Comparison of ENCODE assay signal across 1 cellular context in genomic region chr2:105037572-105038382, GRCh38.
TF ChIP-seq lines count a peak whose summit lies in the region.

Gene MRPS9, plus strand, starts transcription at chr2:105038069. Its CDS starts 24 bp downstream, at chr2:105038093.

TF ChIP-seq in HepG2, 621 proteins besides CTCF, POLR2A, EP300 and RAD21 (continued from another document and continues in another):
- TF ChIP-seq, protein P1, sequence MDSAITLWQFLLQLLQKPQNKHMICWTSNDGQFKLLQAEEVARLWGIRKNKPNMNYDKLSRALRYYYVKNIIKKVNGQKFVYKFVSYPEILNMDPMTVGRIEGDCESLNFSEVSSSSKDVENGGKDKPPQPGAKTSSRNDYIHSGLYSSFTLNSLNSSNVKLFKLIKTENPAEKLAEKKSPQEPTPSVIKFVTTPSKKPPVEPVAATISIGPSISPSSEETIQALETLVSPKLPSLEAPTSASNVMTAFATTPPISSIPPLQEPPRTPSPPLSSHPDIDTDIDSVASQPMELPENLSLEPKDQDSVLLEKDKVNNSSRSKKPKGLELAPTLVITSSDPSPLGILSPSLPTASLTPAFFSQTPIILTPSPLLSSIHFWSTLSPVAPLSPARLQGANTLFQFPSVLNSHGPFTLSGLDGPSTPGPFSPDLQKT (CRISPR knock-in tag; IDR thresholded peaks at IDR 0.05; ENCODE audit: borderline replicate concordance) = no peak
- peak; percentile 88 for TF ChIP-seq CBX1 (IDR thresholded peaks at IDR 0.05; ENCODE audit: low read depth)
- TF ChIP-seq, protein P2, sequence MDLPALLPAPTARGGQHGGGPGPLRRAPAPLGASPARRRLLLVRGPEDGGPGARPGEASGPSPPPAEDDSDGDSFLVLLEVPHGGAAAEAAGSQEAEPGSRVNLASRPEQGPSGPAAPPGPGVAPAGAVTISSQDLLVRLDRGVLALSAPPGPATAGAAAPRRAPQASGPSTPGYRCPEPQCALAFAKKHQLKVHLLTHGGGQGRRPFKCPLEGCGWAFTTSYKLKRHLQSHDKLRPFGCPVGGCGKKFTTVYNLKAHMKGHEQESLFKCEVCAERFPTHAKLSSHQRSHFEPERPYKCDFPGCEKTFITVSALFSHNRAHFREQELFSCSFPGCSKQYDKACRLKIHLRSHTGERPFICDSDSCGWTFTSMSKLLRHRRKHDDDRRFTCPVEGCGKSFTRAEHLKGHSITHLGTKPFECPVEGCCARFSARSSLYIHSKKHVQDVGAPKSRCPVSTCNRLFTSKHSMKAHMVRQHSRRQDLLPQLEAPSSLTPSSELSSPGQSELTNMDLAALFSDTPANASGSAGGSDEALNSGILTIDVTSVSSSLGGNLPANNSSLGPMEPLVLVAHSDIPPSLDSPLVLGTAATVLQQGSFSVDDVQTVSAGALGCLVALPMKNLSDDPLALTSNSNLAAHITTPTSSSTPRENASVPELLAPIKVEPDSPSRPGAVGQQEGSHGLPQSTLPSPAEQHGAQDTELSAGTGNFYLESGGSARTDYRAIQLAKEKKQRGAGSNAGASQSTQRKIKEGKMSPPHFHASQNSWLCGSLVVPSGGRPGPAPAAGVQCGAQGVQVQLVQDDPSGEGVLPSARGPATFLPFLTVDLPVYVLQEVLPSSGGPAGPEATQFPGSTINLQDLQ (CRISPR knock-in tag; IDR thresholded peaks at IDR 0.05) = peak; percentile 24; the same call in 1 of the 2 replicates
- no peak for TF ChIP-seq SRSF4 (IDR thresholded peaks at IDR 0.05; ENCODE audit: low read depth, low read length, poor library complexity, severe bottlenecking)
- TF ChIP-seq, protein P3, sequence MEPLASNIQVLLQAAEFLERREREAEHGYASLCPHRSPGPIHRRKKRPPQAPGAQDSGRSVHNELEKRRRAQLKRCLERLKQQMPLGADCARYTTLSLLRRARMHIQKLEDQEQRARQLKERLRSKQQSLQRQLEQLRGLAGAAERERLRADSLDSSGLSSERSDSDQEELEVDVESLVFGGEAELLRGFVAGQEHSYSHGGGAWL (CRISPR knock-in tag; IDR thresholded peaks at IDR 0.05) = peak; percentile 72
- peak; percentile 75; the same call in 1 of the 2 replicates for TF ChIP-seq GABPB1 (CRISPR knock-in tag; IDR thresholded peaks at IDR 0.05)
- no peak for TF ChIP-seq SOX6 (IDR thresholded peaks at IDR 0.05)
- peak; percentile 60; the same call in 1 of the 2 replicates for TF ChIP-seq SOX6 (CRISPR knock-in tag; IDR thresholded peaks at IDR 0.05)
- TF ChIP-seq NCOR1 (IDR thresholded peaks at IDR 0.05; ENCODE audit: borderline replicate concordance, low read length) = no peak
- TF ChIP-seq RBAK (CRISPR knock-in tag; IDR thresholded peaks at IDR 0.05) = no peak
- TF ChIP-seq PHF20 (CRISPR knock-in tag; IDR thresholded peaks at IDR 0.05) = peak; percentile 79
- no peak for TF ChIP-seq KLF13 (CRISPR knock-in tag; IDR thresholded peaks at IDR 0.05)
- peak; percentile 89; the same call in 1 of the 2 replicates for TF ChIP-seq ZNF816 (CRISPR knock-in tag; IDR thresholded peaks at IDR 0.05; ENCODE audit: borderline replicate concordance)
- TF ChIP-seq ZNF674 (CRISPR knock-in tag; IDR thresholded peaks at IDR 0.05; ENCODE audit: low read depth) = no peak
- no peak for TF ChIP-seq FUBP1 (CRISPR knock-in tag; IDR thresholded peaks at IDR 0.05; ENCODE audit: borderline replicate concordance)
- TF ChIP-seq BATF2 (CRISPR knock-in tag; IDR thresholded peaks at IDR 0.05) = no peak
- no peak for TF ChIP-seq ZNF879 (CRISPR knock-in tag; IDR thresholded peaks at IDR 0.05)
- TF ChIP-seq, protein P4, sequence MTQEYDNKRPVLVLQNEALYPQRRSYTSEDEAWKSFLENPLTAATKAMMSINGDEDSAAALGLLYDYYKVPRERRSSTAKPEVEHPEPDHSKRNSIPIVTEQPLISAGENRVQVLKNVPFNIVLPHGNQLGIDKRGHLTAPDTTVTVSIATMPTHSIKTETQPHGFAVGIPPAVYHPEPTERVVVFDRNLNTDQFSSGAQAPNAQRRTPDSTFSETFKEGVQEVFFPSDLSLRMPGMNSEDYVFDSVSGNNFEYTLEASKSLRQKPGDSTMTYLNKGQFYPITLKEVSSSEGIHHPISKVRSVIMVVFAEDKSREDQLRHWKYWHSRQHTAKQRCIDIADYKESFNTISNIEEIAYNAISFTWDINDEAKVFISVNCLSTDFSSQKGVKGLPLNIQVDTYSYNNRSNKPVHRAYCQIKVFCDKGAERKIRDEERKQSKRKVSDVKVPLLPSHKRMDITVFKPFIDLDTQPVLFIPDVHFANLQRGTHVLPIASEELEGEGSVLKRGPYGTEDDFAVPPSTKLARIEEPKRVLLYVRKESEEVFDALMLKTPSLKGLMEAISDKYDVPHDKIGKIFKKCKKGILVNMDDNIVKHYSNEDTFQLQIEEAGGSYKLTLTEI (CRISPR knock-in tag; conservative IDR thresholded peaks at IDR 0.05) = no peak
- no peak for TF ChIP-seq ISL2 (CRISPR knock-in tag; IDR thresholded peaks at IDR 0.05)
- TF ChIP-seq RBFOX2 (IDR thresholded peaks at IDR 0.05; ENCODE audit: low read depth, low read length) = peak; percentile 90
- TF ChIP-seq ZNF720 (CRISPR knock-in tag; IDR thresholded peaks at IDR 0.05) = no peak
- TF ChIP-seq ONECUT2 (CRISPR knock-in tag; IDR thresholded peaks at IDR 0.05) = no peak
- no peak for TF ChIP-seq TGIF2 (CRISPR knock-in tag; IDR thresholded peaks at IDR 0.05)
- no peak for TF ChIP-seq ZFP36L2 (CRISPR knock-in tag; IDR thresholded peaks at IDR 0.05)
- no peak for TF ChIP-seq CCAR2 (optimal IDR thresholded peaks at IDR 0.05; ENCODE audit: low read depth, low read length)
- TF ChIP-seq, protein P5, sequence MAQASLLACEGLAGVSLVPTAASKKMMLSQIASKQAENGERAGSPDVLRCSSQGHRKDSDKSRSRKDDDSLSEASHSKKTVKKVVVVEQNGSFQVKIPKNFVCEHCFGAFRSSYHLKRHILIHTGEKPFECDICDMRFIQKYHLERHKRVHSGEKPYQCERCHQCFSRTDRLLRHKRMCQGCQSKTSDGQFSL (CRISPR knock-in tag; IDR thresholded peaks at IDR 0.05) = no peak
- no peak for TF ChIP-seq ZNF326 (CRISPR knock-in tag; IDR thresholded peaks at IDR 0.05; ENCODE audit: borderline replicate concordance)
- TF ChIP-seq, protein P6, sequence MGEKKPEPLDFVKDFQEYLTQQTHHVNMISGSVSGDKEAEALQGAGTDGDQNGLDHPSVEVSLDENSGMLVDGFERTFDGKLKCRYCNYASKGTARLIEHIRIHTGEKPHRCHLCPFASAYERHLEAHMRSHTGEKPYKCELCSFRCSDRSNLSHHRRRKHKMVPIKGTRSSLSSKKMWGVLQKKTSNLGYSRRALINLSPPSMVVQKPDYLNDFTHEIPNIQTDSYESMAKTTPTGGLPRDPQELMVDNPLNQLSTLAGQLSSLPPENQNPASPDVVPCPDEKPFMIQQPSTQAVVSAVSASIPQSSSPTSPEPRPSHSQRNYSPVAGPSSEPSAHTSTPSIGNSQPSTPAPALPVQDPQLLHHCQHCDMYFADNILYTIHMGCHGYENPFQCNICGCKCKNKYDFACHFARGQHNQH (CRISPR knock-in tag; IDR thresholded peaks at IDR 0.05) = peak; percentile 78
- peak; percentile 79; the same call in 1 of the 2 replicates for TF ChIP-seq ZNF414 (CRISPR knock-in tag; IDR thresholded peaks at IDR 0.05)
- TF ChIP-seq ZNF567 (CRISPR knock-in tag; IDR thresholded peaks at IDR 0.05; ENCODE audit: borderline replicate concordance) = no peak
- peak; percentile 75; the same call in 1 of the 2 replicates for TF ChIP-seq ZNF558 (CRISPR knock-in tag; IDR thresholded peaks at IDR 0.05; ENCODE audit: borderline replicate concordance)
- no peak for TF ChIP-seq SETDB1 (CRISPR knock-in tag; IDR thresholded peaks at IDR 0.05; ENCODE audit: borderline replicate concordance)
- TF ChIP-seq PBX3 (CRISPR knock-in tag; IDR thresholded peaks at IDR 0.05; ENCODE audit: borderline replicate concordance) = no peak
- TF ChIP-seq HNRNPUL1 (IDR thresholded peaks at IDR 0.05; ENCODE audit: low read depth, low read length) = no peak
- TF ChIP-seq MEIS1 (CRISPR knock-in tag; IDR thresholded peaks at IDR 0.05; ENCODE audit: borderline replicate concordance) = peak; percentile 70
- TF ChIP-seq, protein P7, sequence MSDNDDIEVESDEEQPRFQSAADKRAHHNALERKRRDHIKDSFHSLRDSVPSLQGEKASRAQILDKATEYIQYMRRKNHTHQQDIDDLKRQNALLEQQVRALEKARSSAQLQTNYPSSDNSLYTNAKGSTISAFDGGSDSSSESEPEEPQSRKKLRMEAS (IDR thresholded peaks at IDR 0.05) = peak; percentile 29
- no peak for TF ChIP-seq SNAI1 (CRISPR knock-in tag; IDR thresholded peaks at IDR 0.05; ENCODE audit: borderline replicate concordance)
- TF ChIP-seq GPN1 (CRISPR knock-in tag; IDR thresholded peaks at IDR 0.05; ENCODE audit: borderline replicate concordance) = no peak
- no peak for TF ChIP-seq ATRX (CRISPR knock-in tag; IDR thresholded peaks at IDR 0.05; ENCODE audit: borderline replicate concordance)
- no peak for TF ChIP-seq ZNF101 (CRISPR knock-in tag; IDR thresholded peaks at IDR 0.05; ENCODE audit: borderline replicate concordance, low read depth)
- 0 out of 2 replicates have a peak, but pooled peaks have one; percentile 61 for TF ChIP-seq DMAP1 (CRISPR knock-in tag; IDR thresholded peaks at IDR 0.05)
- no peak for TF ChIP-seq ZKSCAN1 (IDR thresholded peaks at IDR 0.05; ENCODE audit: low read length)
- TF ChIP-seq POLR2G (IDR thresholded peaks at IDR 0.05; ENCODE audit: low read depth, low read length) = peak; percentile 94
- no peak for TF ChIP-seq ZC3H4 (CRISPR knock-in tag; IDR thresholded peaks at IDR 0.05; ENCODE audit: borderline replicate concordance)
- TF ChIP-seq KDM6A (CRISPR knock-in tag; IDR thresholded peaks at IDR 0.05; ENCODE audit: low read depth) = no peak
- TF ChIP-seq ZNF121 (CRISPR knock-in tag; IDR thresholded peaks at IDR 0.05) = no peak; the same call in 1 of the 2 replicates
- no peak for TF ChIP-seq DNMT1 (CRISPR knock-in tag; IDR thresholded peaks at IDR 0.05)
- no peak for TF ChIP-seq TBL1XR1 (IDR thresholded peaks at IDR 0.05; ENCODE audit: borderline replicate concordance, low read length, partially characterized antibody)
- TF ChIP-seq ZNF124 (CRISPR knock-in tag; IDR thresholded peaks at IDR 0.05) = no peak
- 0 out of 2 replicates have a peak, but pooled peaks have one; percentile 73 for TF ChIP-seq ZFAT (CRISPR knock-in tag; conservative IDR thresholded peaks at IDR 0.05)
- peak; percentile 94 for TF ChIP-seq ZNF280B (CRISPR knock-in tag; IDR thresholded peaks at IDR 0.05; ENCODE audit: borderline replicate concordance)
- TF ChIP-seq ISX (CRISPR knock-in tag; conservative IDR thresholded peaks at IDR 0.05) = no peak
- TF ChIP-seq ETV6 (CRISPR knock-in tag; conservative IDR thresholded peaks at IDR 0.05) = 0 out of 2 replicates have a peak, but pooled peaks have one; percentile 21
- 0 out of 2 replicates have a peak, but pooled peaks have one; percentile 32 for TF ChIP-seq ZNF557 (CRISPR knock-in tag; IDR thresholded peaks at IDR 0.05)
- TF ChIP-seq CHCHD3 (CRISPR knock-in tag; IDR thresholded peaks at IDR 0.05) = no peak
- TF ChIP-seq RFX3 (CRISPR knock-in tag; IDR thresholded peaks at IDR 0.05) = no peak
- TF ChIP-seq ZNF614 (CRISPR knock-in tag; IDR thresholded peaks at IDR 0.05; ENCODE audit: borderline replicate concordance) = no peak; the same call in 1 of the 2 replicates
- no peak for TF ChIP-seq ZNF263 (CRISPR knock-in tag; IDR thresholded peaks at IDR 0.05)
- TF ChIP-seq ZNF484 (CRISPR knock-in tag; IDR thresholded peaks at IDR 0.05; ENCODE audit: borderline replicate concordance, low read depth) = no peak
